ENCODE assay signal across 21 cellular contexts in genomic region chr17:41491476-41491875, GRCh38. TPM values are rescaled to one million over a fixed set of nuclear protein-coding genes. Genes with fewer than 3 reads are reported as not detected.
DNase-seq lines count a peak whose midpoint lies in the region; ATAC-seq and TF ChIP-seq lines count a peak whose summit lies in the region.
"Had no signal": no experiment of that assay in that cellular context is flagged by ENCODE, and none has a peak within 500 bp of the region (broad histone marks: within the 10 kb centered on the region; RNA-seq: fewer than 3 reads in every experiment).

No MANE protein-coding gene starts in this region.

- H2BK12ac ChIP-seq in mesenchymal stem cell (ENCODE audit: low read length in 2 of 2), result peak overlapping the region; percentile 26 to 59

- no peak overlapping the region for H3K18ac ChIP-seq in mesenchymal stem cell (ENCODE audit: low read depth in 1 of 2, low read length in 2 of 2)

- H2AFZ ChIP-seq in mesenchymal stem cell (ENCODE audit: low read depth, low read length), result no peak overlapping the region
- H2AFZ ChIP-seq: GM23248 had no signal

- 96% methylated on average over 2 of the region's 2 CpGs for WGBS in mesenchymal stem cell
- 82 to 86% methylated on average over 2 of the region's 2 CpGs for WGBS in testis, 2 donors

- peak overlapping the region; percentile 38 for H2BK120ac ChIP-seq in mesenchymal stem cell (ENCODE audit: low read depth, low read length)

- no peak overlapping the region for H3K23ac ChIP-seq in mesenchymal stem cell (ENCODE audit: low read length in 2 of 2)

- in situ Hi-C loops in Panc1 (cut with HindIII; ENCODE audit: low pct_unique_long_range_greater_than_20kb, low sequenced_read_pairs), result no loop called here

- no peak overlapping the region for H3K9ac ChIP-seq in mesenchymal stem cell (ENCODE audit: low read length)
- H3K9ac ChIP-seq: GM23248 had no signal

- H3K27ac ChIP-seq in Panc1 (ENCODE audit: low read length) (peak overlapping the region; percentile 50; the same call in 1 of the 2 replicates), VCaP (peak overlapping the region; percentile 58), mesenchymal stem cell (ENCODE audit: low read length, poor library complexity, severe bottlenecking) (no peak overlapping the region), vagina (peak overlapping the region; percentile 59), testis (no peak overlapping the region)
- H3K27ac ChIP-seq: GM23248 had no signal

- peak overlapping the region; percentile 93 for H4K91ac ChIP-seq in mesenchymal stem cell (ENCODE audit: low read length)

- POLR2A ChIA-PET in Panc1 (lab: Charles Lee), result no interaction called here

- no TSS peak for BruUV-seq in Panc1 (replicated peaks; lab: Mats Ljungman, UMichigan)

- TF ChIP-seq POLR2A in vagina (IDR thresholded peaks at IDR 0.05), result no peak
- no peak for TF ChIP-seq POLR2A in testis (IDR thresholded peaks at IDR 0.05)

- H3K4me1 ChIP-seq in Panc1 (ENCODE audit: control insufficient read depth, insufficient read depth, low read length) (peaks cover 21% of the 10 kb centered on the region), mesenchymal stem cell (ENCODE audit: control insufficient read depth, insufficient read depth, low read depth, low read length) (peaks cover 14% of the 10 kb centered on the region), vagina (peaks cover 62% of the 10 kb centered on the region), testis (peaks cover 19% of the 10 kb centered on the region)

- intact Hi-C loops in Panc1 (cut with micrococcal nuclease; ENCODE audit: unreplicated experiment) (no loop called here), vagina (cut with DNase I) (no loop called here), testis (cut with DNase I; ENCODE audit: low total_unique reads) (no loop called here)

- H2BK5ac ChIP-seq in mesenchymal stem cell (ENCODE audit: low read depth, low read length, poor library complexity, severe bottlenecking), result no peak overlapping the region

- no peak overlapping the region for H3K4me3 ChIP-seq in Panc1 (ENCODE audit: low read depth in 2 of 2, low read length in 2 of 2)
- H3K4me3 ChIP-seq in mesenchymal stem cell (ENCODE audit: insufficient read depth in 1 of 2, low read depth in 1 of 2, low read length in 2 of 2), result no peak overlapping the region
- H3K4me3 ChIP-seq in vagina, result no peak overlapping the region
- no peak overlapping the region for H3K4me3 ChIP-seq in testis
- H3K4me3 ChIP-seq: GM23248 had no signal

- H3K9me3 ChIP-seq in Panc1 (ENCODE audit: control insufficient read depth, insufficient read depth, low read depth, low read length) (no peaks in the 10 kb centered on the region), mesenchymal stem cell (ENCODE audit: control insufficient read depth, low read length) (no peaks in the 10 kb centered on the region), vagina (no peaks in the 10 kb centered on the region), testis (no peaks in the 10 kb centered on the region)

- H3K4ac ChIP-seq in mesenchymal stem cell (ENCODE audit: low read depth in 1 of 2, low read length in 2 of 2), result peak overlapping the region in 1 of 2 experiments; percentile 45

- no peaks in the 10 kb centered on the region for H3K36me3 ChIP-seq in Panc1 (ENCODE audit: control insufficient read depth, insufficient read depth, low read length)
- no peaks in the 10 kb centered on the region for H3K36me3 ChIP-seq in mesenchymal stem cell (ENCODE audit: control insufficient read depth in 1 of 2, insufficient read depth in 2 of 2, low read depth in 1 of 2, low read length in 2 of 2)
- no peaks in the 10 kb centered on the region for H3K36me3 ChIP-seq in vagina
- H3K36me3 ChIP-seq in testis (ENCODE audit: low read depth, missing control alignments), result no peaks in the 10 kb centered on the region

- no peak overlapping the region for H2AK5ac ChIP-seq in mesenchymal stem cell (ENCODE audit: low read length, severe bottlenecking)

- CTCF ChIA-PET in Panc1 (lab: Charles Lee), result no interaction called here

- H3K4me2 ChIP-seq in mesenchymal stem cell (ENCODE audit: low read length, poor library complexity, severe bottlenecking), result no peak overlapping the region

- H3K14ac ChIP-seq in mesenchymal stem cell (ENCODE audit: low read length in 2 of 2), result no peak overlapping the region

- H3K27me3 ChIP-seq in Panc1 (ENCODE audit: control insufficient read depth, insufficient read depth, low read length) (no peaks in the 10 kb centered on the region), mesenchymal stem cell (ENCODE audit: control insufficient read depth in 1 of 2, insufficient read depth in 1 of 2, low read length in 2 of 2) (peaks cover 0 to 12% of the 10 kb centered on the region in 2 experiments), vagina (no peaks in the 10 kb centered on the region), testis (no peaks in the 10 kb centered on the region)

- no peaks in the 10 kb centered on the region for H3K79me1 ChIP-seq in mesenchymal stem cell (replicated peaks; ENCODE audit: low read length, poor library complexity, severe bottlenecking)

- no peak for DNase-seq in Panc1 (ENCODE audit: low read depth, low spot score)
- DNase-seq in mesenchymal stem cell, result no peak
- no peak for DNase-seq in vagina (ENCODE audit: extremely low spot score in 2 of 2)
- no peak for DNase-seq in testis
- DNase-seq: C1 segment of cervical spinal cord; CD4-positive, alpha-beta T cell; CD8-positive, alpha-beta memory T cell; DMS 273 treated with DMSO at 0.1 percent for 48 hours; DMS79; EL; GDM1; GM23248; H7; HCEC 1CT had no signal

- H2BK15ac ChIP-seq in mesenchymal stem cell (ENCODE audit: low read depth, poor library complexity, severe bottlenecking), result no peak overlapping the region

- ATAC-seq in Panc1 (no peak), GM21447 (IDR thresholded peaks at IDR 0.05; ENCODE audit: unreplicated experiment) (no peak), HG02885 (IDR thresholded peaks at IDR 0.05; ENCODE audit: poor library complexity, unreplicated experiment) (no peak)

- TF ChIP-seq CTCF in Panc1 (IDR thresholded peaks at IDR 0.05) (no peak), VCaP (conservative IDR thresholded peaks at IDR 0.05) (no peak), vagina (IDR thresholded peaks at IDR 0.05) (no peak), testis (IDR thresholded peaks at IDR 0.05) (no peak)

- H4K8ac ChIP-seq in mesenchymal stem cell (ENCODE audit: low read length), result no peak overlapping the region

RNA-seq across cellular contexts. Expression of gene KRT36, which starts 1.8 kb away (rescaled TPM):
- not detected for total RNA-seq in Panc1 (2021; ENCODE audit: unreplicated experiment)
- 0.18 TPM for polyA plus RNA-seq in Panc1 (2012; ENCODE audit: insufficient read length)
- 0.11 TPM for polyA plus RNA-seq in mesenchymal stem cell (2013, experiment 1 of 2)
- polyA plus RNA-seq in mesenchymal stem cell (2013, experiment 2 of 2), result 0.11 TPM
- not detected for total RNA-seq in vagina
- under 1 TPM; 0.24 to 0.43 TPM for total RNA-seq in testis
- polyA plus RNA-seq in testis (ENCODE audit: insufficient read depth, low read depth, low replicate concordance), result 0.24 TPM
- total RNA-seq: A172; A673; CD4-positive, alpha-beta T cell; CD8-positive, alpha-beta memory T cell; GM23248; H1; H7 had no signal
- polyA plus RNA-seq: CD8-positive, alpha-beta memory T cell; GM23248; H1 had no signal

RNA-seq across cellular contexts. Expression of gene KRT35, which starts 10.5 kb away (rescaled TPM):
- total RNA-seq in Panc1 (2021; ENCODE audit: unreplicated experiment) (not detected), vagina (not detected), testis (not detected)
- polyA plus RNA-seq in Panc1 (2012; ENCODE audit: insufficient read length), result not detected
- polyA plus RNA-seq in mesenchymal stem cell (2013, experiment 1 of 2), result not detected
- polyA plus RNA-seq in mesenchymal stem cell (2013, experiment 2 of 2), result not detected
- polyA plus RNA-seq in testis (ENCODE audit: insufficient read depth, low read depth, low replicate concordance), result 0.18 TPM
- total RNA-seq: A172; A673; CD4-positive, alpha-beta T cell; CD8-positive, alpha-beta memory T cell; GM23248; H1; H7 had no signal
- polyA plus RNA-seq: BJ; CD8-positive, alpha-beta memory T cell; GM23248; H1 had no signal

RNA-seq across cellular contexts. Expression of gene KRT13, which starts 13.9 kb away (rescaled TPM):
- total RNA-seq in Panc1 (2021; ENCODE audit: unreplicated experiment), result 0.36 TPM
- polyA plus RNA-seq in Panc1 (2012; ENCODE audit: insufficient read length), result 3.3 TPM
- not detected for polyA plus RNA-seq in mesenchymal stem cell (2013, experiment 1 of 2)
- not detected for polyA plus RNA-seq in mesenchymal stem cell (2013, experiment 2 of 2)
- 10,968 TPM for total RNA-seq in vagina
- total RNA-seq in testis, result 1 to 10 TPM; 2.4 to 7.7 TPM
- polyA plus RNA-seq in testis (ENCODE audit: insufficient read depth, low read depth, low replicate concordance), result 21.4 TPM
- total RNA-seq: A673; CD4-positive, alpha-beta T cell; CD8-positive, alpha-beta memory T cell; GM23248; H1; H7 had no signal
- polyA plus RNA-seq: CD8-positive, alpha-beta memory T cell; GM23248 had no signal

RNA-seq across cellular contexts. Expression of gene KRT32, which starts 24.3 kb away (rescaled TPM):
- total RNA-seq in Panc1 (2021; ENCODE audit: unreplicated experiment) (0.72 TPM), vagina (not detected), testis (under 1 TPM in 1 of 2 donors, not detected in 1; 0.19 TPM)
- polyA plus RNA-seq in Panc1 (2012; ENCODE audit: insufficient read length), result 1.0 TPM
- polyA plus RNA-seq in mesenchymal stem cell (2013, experiment 1 of 2), result not detected
- polyA plus RNA-seq in mesenchymal stem cell (2013, experiment 2 of 2), result 0.01 TPM
- not detected for polyA plus RNA-seq in testis (ENCODE audit: insufficient read depth, low read depth, low replicate concordance)
- total RNA-seq: A673; CD4-positive, alpha-beta T cell; CD8-positive, alpha-beta memory T cell; GM23248; H1; H7 had no signal
- polyA plus RNA-seq: CD8-positive, alpha-beta memory T cell; GM23248; H1 had no signal

RNA-seq across cellular contexts. Expression of gene KRT15, which starts 27.2 kb away (rescaled TPM):
- total RNA-seq in Panc1 (2021; ENCODE audit: unreplicated experiment) (70.4 TPM), vagina (931 TPM), testis (10 to 100 TPM in 1 of 2 donors, 1 to 10 TPM in 1; 5.8 to 19.4 TPM)
- polyA plus RNA-seq in Panc1 (2012; ENCODE audit: insufficient read length), result 88.0 TPM
- polyA plus RNA-seq in mesenchymal stem cell (2013, experiment 1 of 2), result 0.46 TPM
- polyA plus RNA-seq in mesenchymal stem cell (2013, experiment 2 of 2), result 0.52 TPM
- polyA plus RNA-seq in testis (ENCODE audit: insufficient read depth, low read depth, low replicate concordance), result 21.7 TPM
- total RNA-seq: A673; CD4-positive, alpha-beta T cell; CD8-positive, alpha-beta memory T cell had no signal
- polyA plus RNA-seq: CD8-positive, alpha-beta memory T cell had no signal

Comparison
In these comparisons a context has a peak if more than half of its experiments do, and no peak if none do; other contexts are left out.
1. H3K27ac ChIP-seq: peak in Panc1 (single experiment), VCaP (single experiment) and vagina (single experiment); none in mesenchymal stem cell (single experiment) and testis (0 of 2).
2. RNA of gene KRT13, which starts 13.9 kb away (total RNA-seq): 10,968 TPM in vagina (single experiment); 2.4 to 7.7 TPM in testis and 0.36 TPM in Panc1 (single experiment); every median in the first group is over 1,000 times any median in the second.